In genomic region chr9:134267305-134268265, GRCh38 we compare ENCODE assay signal across 12 cellular contexts. TPM values are rescaled to one million over a fixed set of nuclear protein-coding genes. Genes with fewer than 3 reads are reported as not detected.
A peak's percentile ranks its signal among the peaks of the same experiment; 100 is the strongest.
DNase-seq lines count a peak whose midpoint lies in the region; ATAC-seq and TF ChIP-seq lines count a peak whose summit lies in the region.
"Had no signal": no experiment of that assay in that cellular context is flagged by ENCODE, and none has a peak within 500 bp of the region (broad histone marks: within the 10 kb centered on the region; RNA-seq: fewer than 3 reads in every experiment).

No MANE protein-coding gene starts in this region.

- no peaks in the 10 kb centered on the region for H3K36me3 Mint-ChIP-seq in endodermal cell (ENCODE audit: low read depth)
- no peaks in the 10 kb centered on the region for H3K36me3 Mint-ChIP-seq in naive B cell
- H3K36me3 Mint-ChIP-seq: activated naive CD8-positive, alpha-beta T cell treated with anti-CD3 and anti-CD28 coated beads, Interleukin-2, amount 10 ng/mL, durations not matched to agents 7 days and 5 days had no signal

- H3K9ac ChIP-seq in endodermal cell (ENCODE audit: extremely low read depth, low read length, poor library complexity, severe bottlenecking), result no peak overlapping the region

- H3K27me3 ChIP-seq in BE2C (no peaks in the 10 kb centered on the region), HL-60 (ENCODE audit: insufficient read depth, poor library complexity, severe bottlenecking) (no peaks in the 10 kb centered on the region), endodermal cell (ENCODE audit: control insufficient read depth, insufficient read depth, low read length, poor library complexity, severe bottlenecking) (no peaks in the 10 kb centered on the region)
- H3K27me3 ChIP-seq: vagina had no signal

- H3K4me1 ChIP-seq in BE2C, result peaks cover 5% of the 10 kb centered on the region; the same call in 1 of the 2 replicates
- peaks cover 9% of the 10 kb centered on the region for H3K4me1 ChIP-seq in endodermal cell (ENCODE audit: control insufficient read depth, insufficient read depth, low read length)
- H3K4me1 ChIP-seq: vagina had no signal

- H3K4me3 Mint-ChIP-seq in endodermal cell (no peak overlapping the region), naive B cell (peak overlapping the region in 7 of 8 donors; percentile 43 to 83 (median 67))
- H3K4me3 Mint-ChIP-seq: activated naive CD8-positive, alpha-beta T cell treated with anti-CD3 and anti-CD28 coated beads, Interleukin-2, amount 10 ng/mL, durations not matched to agents 7 days and 5 days had no signal

- ATAC-seq in naive B cell (ENCODE audit: low read depth in 2 of 2) (no peak), HG02610 (IDR thresholded peaks at IDR 0.05; ENCODE audit: unreplicated experiment) (no peak), HG03039 (IDR thresholded peaks at IDR 0.05; ENCODE audit: unreplicated experiment) (no peak)

- DNase-seq in BE2C, result no peak
- peak in 1 of 2 experiments; percentile 36 for DNase-seq in HL-60 (ENCODE audit: low read depth in 1 of 2, low spot score in 1 of 2)
- peak; percentile 77 for DNase-seq in endodermal cell
- no peak for DNase-seq in naive B cell
- DNase-seq in HT-29 (ENCODE audit: low spot score), result no peak
- DNase-seq in SW480 (ENCODE audit: low spot score), result no peak
- DNase-seq: activated naive CD8-positive, alpha-beta T cell treated with anti-CD3 and anti-CD28 coated beads, Interleukin-2, amount 10 ng/mL, durations not matched to agents 7 days and 5 days; NCI-H1092; stimulated activated CD8-positive, alpha-beta memory T cell treated with anti-CD3 and anti-CD28 coated beads, Interleukin-4, amount 100 ng/mL, for 48 hours had no signal

- no peak overlapping the region for H3K4me3 ChIP-seq in BE2C (ENCODE audit: low read depth, low read length)
- H3K4me3 ChIP-seq in HL-60 (replicated peaks; ENCODE audit: insufficient read depth, low read length), result no peak overlapping the region
- no peak overlapping the region for H3K4me3 ChIP-seq in endodermal cell (ENCODE audit: low read length)
- H3K4me3 ChIP-seq: vagina had no signal

- peaks cover 23% of the 10 kb centered on the region for H3K4me1 Mint-ChIP-seq in endodermal cell
- H3K4me1 Mint-ChIP-seq in naive B cell, result peaks cover 43 to 74% (median 59%) of the 10 kb centered on the region in 3 donors

- peak overlapping the region; percentile 84 for H3K27ac ChIP-seq in HL-60 (replicated peaks)
- no peak overlapping the region for H3K27ac ChIP-seq in endodermal cell (ENCODE audit: low read depth, low read length)
- H3K27ac ChIP-seq: vagina had no signal

- H3K9me3 ChIP-seq in BE2C, result no peaks in the 10 kb centered on the region
- no peaks in the 10 kb centered on the region for H3K9me3 ChIP-seq in endodermal cell (ENCODE audit: control insufficient read depth, low read length)
- H3K9me3 ChIP-seq: vagina had no signal

- WGBS in endodermal cell (ENCODE audit: insufficient coverage in 1 of 2, insufficient read length in 1 of 2), 2 experiments, result 80 to 82% methylated on average over 16 to 21 of the region's 21 CpGs

- H3K36me3 ChIP-seq in BE2C (no peaks in the 10 kb centered on the region), endodermal cell (ENCODE audit: control insufficient read depth, insufficient read depth, low read length) (no peaks in the 10 kb centered on the region)
- H3K36me3 ChIP-seq: vagina had no signal

- no peaks in the 10 kb centered on the region for H3K9me3 Mint-ChIP-seq in endodermal cell
- peaks cover 0 to 8% (median 2%) of the 10 kb centered on the region in 7 donors for H3K9me3 Mint-ChIP-seq in naive B cell
- H3K9me3 Mint-ChIP-seq: activated naive CD8-positive, alpha-beta T cell treated with anti-CD3 and anti-CD28 coated beads, Interleukin-2, amount 10 ng/mL, durations not matched to agents 7 days and 5 days had no signal

- H3K27ac Mint-ChIP-seq in endodermal cell (peak overlapping the region; percentile 48), naive B cell (peak overlapping the region in 4 of 6 donors; percentile 51 to 87 (median 77))
- H3K27ac Mint-ChIP-seq: activated naive CD8-positive, alpha-beta T cell treated with anti-CD3 and anti-CD28 coated beads, Interleukin-2, amount 10 ng/mL, durations not matched to agents 7 days and 5 days had no signal

- peak; percentile 18 for TF ChIP-seq CTCF in BE2C (IDR thresholded peaks at IDR 0.05; ENCODE audit: low read depth, low read length)
- no peak for TF ChIP-seq CTCF in HL-60 (IDR thresholded peaks at IDR 0.05; ENCODE audit: insufficient read depth, low read length)
- TF ChIP-seq CTCF in endodermal cell (conservative IDR thresholded peaks at IDR 0.05), result peak; percentile 67

- H3K27me3 Mint-ChIP-seq in endodermal cell (ENCODE audit: insufficient read depth), result no peaks in the 10 kb centered on the region
- peaks cover 4 to 22% (median 9%) of the 10 kb centered on the region in 3 donors for H3K27me3 Mint-ChIP-seq in naive B cell

RNA-seq across cellular contexts. Expression of gene RXRA, which starts 58.7 kb away (rescaled TPM):
- polyA plus RNA-seq in BE2C (2012; ENCODE audit: insufficient read depth, insufficient read length, low read depth), result 47.3 TPM
- 10 to 100 TPM; 58.3 to 70.6 TPM for total RNA-seq in endodermal cell
- 37.4 TPM for polyA plus RNA-seq in endodermal cell (2013, experiment 1 of 2)
- 33.9 TPM for polyA plus RNA-seq in endodermal cell (2013, experiment 2 of 2)
- under 1 TPM in 5 of 6 donors, not detected in 1; 0.31 to 0.76 (median 0.50) TPM for polyA plus RNA-seq in naive B cell (ENCODE audit: low read depth in 6 of 6)
- total RNA-seq in HT-29 (2014; rRNA removed; shearing (Covaris generic)), result 63.4 and 74.4 TPM in 2 replicates
